In the genomic region with DNA sequence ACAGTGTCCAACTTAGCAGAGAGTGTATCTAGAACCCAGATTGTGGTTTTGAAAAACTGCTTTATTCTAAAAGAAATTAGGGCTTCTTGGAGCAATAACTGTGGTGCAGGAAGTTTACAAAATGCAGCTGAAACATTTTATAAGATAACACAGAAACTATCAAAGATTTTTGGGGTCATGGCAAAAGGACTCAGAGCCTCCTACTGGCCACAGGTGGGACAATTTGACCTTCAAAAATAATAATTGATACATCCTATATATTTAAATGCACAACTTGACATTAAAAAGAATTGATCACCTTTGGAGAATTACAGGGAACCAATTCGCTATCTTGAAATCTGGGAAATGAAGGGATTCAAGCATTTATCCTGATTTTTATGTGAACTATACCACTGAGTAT, we compare ENCODE assay signal across 14 cellular contexts.
DNase-seq lines count a peak whose midpoint lies in the region; ATAC-seq and TF ChIP-seq lines count a peak whose summit lies in the region.
"Had no signal": no experiment of that assay in that cellular context is flagged by ENCODE, and none has a peak within 500 bp of the region (broad histone marks: within the 10 kb centered on the region; RNA-seq: fewer than 3 reads in every experiment).

No MANE protein-coding gene starts in this region.

- H4K20me1 ChIP-seq in KMS-11 (ENCODE audit: insufficient read depth): no peaks in the 10 kb centered on the region

- H3K27ac ChIP-seq in KMS-11: no peak overlapping the region
- H3K27ac ChIP-seq: ovary, SJCRH30 had no signal

- TF ChIP-seq CTCF in KMS-11 (conservative IDR thresholded peaks at IDR 0.05; ENCODE audit: low read depth, low read length): peak; percentile 53
- peak; percentile 20 for TF ChIP-seq CTCF in astrocyte of the spinal cord (IDR thresholded peaks at IDR 0.05; ENCODE audit: low read depth, low read length)
- peak; percentile 25 for TF ChIP-seq CTCF in mesothelial cell of epicardium (IDR thresholded peaks at IDR 0.05; ENCODE audit: unreplicated experiment)

- DNase-seq in ELR (ENCODE audit: low read depth): peak; percentile 33
- DNase-seq in astrocyte of the spinal cord (ENCODE audit: low read depth, low spot score): no peak
- no peak for DNase-seq in mesothelial cell of epicardium (ENCODE audit: low spot score in 2 of 2, unreplicated experiment in 2 of 2)
- DNase-seq in amniotic stem cell (lab: John Stamatoyannopoulos, UW): no peak
- DNase-seq in HAP-1 (ENCODE audit: low spot score in 2 of 2): no peak
- DNase-seq in A172 (ENCODE audit: low spot score): no peak
- DNase-seq: activated CD4-positive, alpha-beta T cell treated with anti-CD3 and anti-CD28 coated beads, Interleukin-2, amount 50 U/mL, for 4 hours; mucosa of descending colon; NCI-H1092 treated with DMSO at 0.1 percent for 48 hours; ovary; SJCRH30; stimulated activated naive CD8-positive, alpha-beta T cell treated with anti-CD3 and anti-CD28 coated beads, Interleukin-15, amount 100 ng/mL, for 72 hours had no signal

- no peaks in the 10 kb centered on the region for H3K27me3 Mint-ChIP-seq in mesothelial cell of epicardium (ENCODE audit: low read depth)
- H3K27me3 Mint-ChIP-seq: stimulated activated naive CD8-positive, alpha-beta T cell treated with anti-CD3 and anti-CD28 coated beads, Interleukin-15, amount 100 ng/mL, for 72 hours had no signal

- H3K9me3 ChIP-seq in HAP-1: no peaks in the 10 kb centered on the region
- H3K9me3 ChIP-seq: mucosa of descending colon, ovary, SJCRH30 had no signal

- H3K4me3 Mint-ChIP-seq in mesothelial cell of epicardium: no peak overlapping the region
- H3K4me3 Mint-ChIP-seq: stimulated activated naive CD8-positive, alpha-beta T cell treated with anti-CD3 and anti-CD28 coated beads, Interleukin-15, amount 100 ng/mL, for 72 hours had no signal

- peaks cover 14% of the 10 kb centered on the region for H3K9me3 Mint-ChIP-seq in mesothelial cell of epicardium

- no peak overlapping the region for H2AFZ ChIP-seq in KMS-11 (ENCODE audit: low read depth)

- H3K27ac Mint-ChIP-seq in mesothelial cell of epicardium: no peak overlapping the region
- H3K27ac Mint-ChIP-seq: stimulated activated naive CD8-positive, alpha-beta T cell treated with anti-CD3 and anti-CD28 coated beads, Interleukin-15, amount 100 ng/mL, for 72 hours had no signal

- peaks cover 2% of the 10 kb centered on the region for H3K36me3 Mint-ChIP-seq in mesothelial cell of epicardium

- no peaks in the 10 kb centered on the region for H3K36me3 ChIP-seq in KMS-11 (ENCODE audit: insufficient read depth)
- no peaks in the 10 kb centered on the region for H3K36me3 ChIP-seq in HAP-1 (replicated peaks)
- H3K36me3 ChIP-seq: ovary, SJCRH30 had no signal

- no peak overlapping the region for H3K9ac ChIP-seq in KMS-11

- H3K4me2 ChIP-seq in KMS-11: no peak overlapping the region

- no peaks in the 10 kb centered on the region for H3K79me2 ChIP-seq in KMS-11 (ENCODE audit: insufficient read depth, low read depth)

- in situ Hi-C loops in astrocyte of the spinal cord (cut with HindIII; ENCODE audit: low sequenced_read_pairs): no loop called here
- in situ Hi-C loops in HAP-1 (cut with MboI; ENCODE audit: low sequenced_read_pairs): no loop called here

- H3K4me1 ChIP-seq in KMS-11 (ENCODE audit: low read depth, poor library complexity, severe bottlenecking): no peaks in the 10 kb centered on the region
- H3K4me1 ChIP-seq in HAP-1: no peaks in the 10 kb centered on the region
- H3K4me1 ChIP-seq: SJCRH30 had no signal

- H3K4me1 Mint-ChIP-seq in mesothelial cell of epicardium: peaks cover 6% of the 10 kb centered on the region
- H3K4me1 Mint-ChIP-seq: stimulated activated naive CD8-positive, alpha-beta T cell treated with anti-CD3 and anti-CD28 coated beads, Interleukin-15, amount 100 ng/mL, for 72 hours had no signal

- ATAC-seq in HG03457 (IDR thresholded peaks at IDR 0.05; ENCODE audit: unreplicated experiment): no peak
- ATAC-seq: mucosa of descending colon; stimulated activated naive CD8-positive, alpha-beta T cell treated with anti-CD3 and anti-CD28 coated beads, Interleukin-15, amount 100 ng/mL, for 72 hours had no signal

- H3K4me3 ChIP-seq in KMS-11 (IDR thresholded peaks at IDR 0.05; ENCODE audit: insufficient read depth, low read depth, low read length): no peak overlapping the region
- no peak overlapping the region for H3K4me3 ChIP-seq in astrocyte of the spinal cord (ENCODE audit: low read depth, low read length)
- no peak overlapping the region for H3K4me3 ChIP-seq in HAP-1
- H3K4me3 ChIP-seq: mucosa of descending colon, ovary, SJCRH30 had no signal

- H3K27me3 ChIP-seq in KMS-11 (ENCODE audit: insufficient read depth, low read depth) (no peaks in the 10 kb centered on the region), HAP-1 (ENCODE audit: low read depth) (no peaks in the 10 kb centered on the region)
- H3K27me3 ChIP-seq: ovary, SJCRH30 had no signal
